In genomic region chr9:104028827-104029226, GRCh38 we compare ENCODE assay signal across 1 cellular context.
TF ChIP-seq lines count a peak whose summit lies in the region.

No MANE protein-coding gene starts in this region.

TF ChIP-seq in GM12878, 131 proteins besides CTCF, POLR2A, EP300 and RAD21 (continued from another document):
- TF ChIP-seq NKRF (conservative IDR thresholded peaks at IDR 0.05) (no peak), ZNF24 (IDR thresholded peaks at IDR 0.05) (no peak), SUPT20H (IDR thresholded peaks at IDR 0.05; ENCODE audit: borderline replicate concordance, control insufficient read depth, low read depth, low read length) (no peak), YY1 (IDR thresholded peaks at IDR 0.05; ENCODE audit: low read depth, low read length) (no peak), NFIC (IDR thresholded peaks at IDR 0.05; ENCODE audit: low read depth, low read length) (peak; percentile 39; the same call in 1 of the 2 replicates), ELK1 (IDR thresholded peaks at IDR 0.05; ENCODE audit: low read depth, low read length) (no peak), RELB (IDR thresholded peaks at IDR 0.05; ENCODE audit: low read depth) (no peak), BHLHE40 (IDR thresholded peaks at IDR 0.05; ENCODE audit: borderline replicate concordance in 1 of 2, low read depth in 2 of 2, low read length in 1 of 2) (no peak), PAX8 (IDR thresholded peaks at IDR 0.05) (no peak), BACH1 (IDR thresholded peaks at IDR 0.05; ENCODE audit: borderline replicate concordance) (no peak), CHD4 (IDR thresholded peaks at IDR 0.05) (no peak), CEBPB (IDR thresholded peaks at IDR 0.05; ENCODE audit: borderline replicate concordance in 1 of 2, low read depth in 2 of 2, low read length in 2 of 2) (no peak), NR2C2 (IDR thresholded peaks at IDR 0.05; ENCODE audit: borderline replicate concordance, control insufficient read depth, insufficient read length, low read depth) (no peak), CBX3 (IDR thresholded peaks at IDR 0.05; ENCODE audit: borderline replicate concordance, low read depth) (no peak), RAD51 (IDR thresholded peaks at IDR 0.05) (no peak), TCF3 (IDR thresholded peaks at IDR 0.05; ENCODE audit: borderline replicate concordance, insufficient read depth, low read depth, low read length) (no peak), NR2C1 (IDR thresholded peaks at IDR 0.05) (no peak), KDM1A (IDR thresholded peaks at IDR 0.05; ENCODE audit: borderline replicate concordance) (no peak)
- TF ChIP-seq, protein P1, sequence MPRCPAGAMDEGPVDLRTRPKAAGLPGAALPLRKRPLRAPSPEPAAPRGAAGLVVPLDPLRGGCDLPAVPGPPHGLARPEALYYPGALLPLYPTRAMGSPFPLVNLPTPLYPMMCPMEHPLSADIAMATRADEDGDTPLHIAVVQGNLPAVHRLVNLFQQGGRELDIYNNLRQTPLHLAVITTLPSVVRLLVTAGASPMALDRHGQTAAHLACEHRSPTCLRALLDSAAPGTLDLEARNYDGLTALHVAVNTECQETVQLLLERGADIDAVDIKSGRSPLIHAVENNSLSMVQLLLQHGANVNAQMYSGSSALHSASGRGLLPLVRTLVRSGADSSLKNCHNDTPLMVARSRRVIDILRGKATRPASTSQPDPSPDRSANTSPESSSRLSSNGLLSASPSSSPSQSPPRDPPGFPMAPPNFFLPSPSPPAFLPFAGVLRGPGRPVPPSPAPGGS (IDR thresholded peaks at IDR 0.05; ENCODE audit: borderline replicate concordance, insufficient read depth, low read depth, low read length, poor library complexity, severe bottlenecking): peak; percentile 47
